ENCODE assay signal across 39 cellular contexts in the genomic region with DNA sequence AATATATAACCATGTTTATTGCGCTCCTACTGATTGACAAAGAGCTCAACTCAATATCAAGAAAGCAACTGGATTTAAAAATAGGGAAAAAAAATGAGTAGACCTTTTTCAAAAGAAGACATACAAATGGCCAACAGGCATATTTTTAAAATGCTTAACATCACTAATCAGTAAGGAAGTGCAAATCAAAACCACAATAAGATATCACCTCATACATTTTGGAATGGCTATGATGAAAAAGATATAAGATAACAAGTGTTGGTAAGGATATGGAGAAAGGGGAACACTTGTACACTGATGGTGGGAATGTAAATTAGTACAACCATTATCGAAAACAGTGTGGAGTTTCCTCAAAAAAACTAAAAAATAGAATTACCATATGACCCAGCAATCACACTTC. TPM values are rescaled to one million over a fixed set of nuclear protein-coding genes. Genes with fewer than 3 reads are reported as not detected.
"Had no signal": no experiment of that assay in that cellular context is flagged by ENCODE, and none has a peak within 500 bp of the region (broad histone marks: within the 10 kb centered on the region; RNA-seq: fewer than 3 reads in every experiment).

No MANE protein-coding gene starts in this region.

- H3K4me1 Mint-ChIP-seq: activated B cell treated with CpG ODN at 0.5 μM for 24 hours; central memory CD8-positive, alpha-beta T cell had no signal

- DNase-seq: activated B cell treated with CpG ODN at 0.5 μM for 24 hours; activated CD4-positive, alpha-beta memory T cell treated with anti-CD3 and anti-CD28 coated beads for 36 hours; activated CD4-positive, alpha-beta T cell treated with anti-CD3 and anti-CD28 coated beads for 4 hours; activated CD4-positive, alpha-beta T cell treated with anti-CD3 and anti-CD28 coated beads, Interleukin-2, amount 10 ng/mL, durations not matched to agents 24 days and 14 days; activated CD4-positive, alpha-beta T cell treated with anti-CD3 and anti-CD28 coated beads, Interleukin-2, amount 50 U/mL, for 1 hour; activated CD4-positive, alpha-beta T cell treated with anti-CD3 and anti-CD28 coated beads, Interleukin-2, amount 50 U/mL, for 4 hours; activated CD4-positive, CD25-positive, alpha-beta regulatory T cell treated with anti-CD3 and anti-CD28 coated beads, Interleukin-2, amount 50 U/mL, for 72 hours; activated CD8-positive, alpha-beta memory T cell treated with anti-CD3 and anti-CD28 coated beads, Interleukin-2, amount 50 U/mL, for 4 hours; activated CD8-positive, alpha-beta T cell treated with anti-CD3 and anti-CD28 coated beads for 36 hours; activated effector memory CD4-positive, alpha-beta T cell treated with anti-CD3 and anti-CD28 coated beads, Interleukin-2, amount 50 U/mL, for 16 hours; activated gamma-delta T cell treated with Interleukin-2 at 50 U/mL for 16 hours; activated naive CD4-positive, alpha-beta T cell; activated naive CD4-positive, alpha-beta T cell treated with anti-CD3 and anti-CD28 coated beads for 36 hours; activated naive CD4-positive, alpha-beta T cell treated with anti-CD3 and anti-CD28 coated beads, Interleukin-2, amount 50 U/mL, for 16 hours; activated naive CD8-positive, alpha-beta T cell treated with anti-CD3 and anti-CD28 coated beads for 36 hours; activated T-cell treated with anti-CD3 and anti-CD28 coated beads for 4 hours; activated T-cell treated with anti-CD3 and anti-CD28 coated beads, Interleukin-2, amount 50 U/mL, for 24 hours; activated T-cell treated with anti-CD3 and anti-CD28 coated beads, Interleukin-2, amount 50 U/mL, for 48 hours; adrenal gland; amniotic stem cell; aorta; body of pancreas; brain microvascular endothelial cell; caudate nucleus; cerebellar nuclear complex; T-helper 1 cell; T-helper 2 cell; T-helper 9 cell had no signal

- ATAC-seq: activated CD8-positive, alpha-beta T cell treated with anti-CD3 and anti-CD28 coated beads for 36 hours; activated naive CD4-positive, alpha-beta T cell treated with anti-CD3 and anti-CD28 coated beads, Interleukin-2, amount 50 U/mL, for 72 hours; activated T-helper 17 cell treated with anti-CD3 and anti-CD28 coated beads, Interleukin-2, amount 50 U/mL, for 72 hours; body of pancreas had no signal

- H3K27me3 Mint-ChIP-seq: activated B cell treated with CpG ODN at 0.5 μM for 24 hours; central memory CD8-positive, alpha-beta T cell had no signal

- H3K27me3 ChIP-seq: adrenal gland, body of pancreas, brain microvascular endothelial cell, cardiac muscle cell had no signal

- FAIRE-seq: bronchial epithelial cell, TTC549 had no signal

- H3K4me3 Mint-ChIP-seq: activated B cell treated with CpG ODN at 0.5 μM for 24 hours; activated CD4-positive, alpha-beta memory T cell treated with anti-CD3 and anti-CD28 coated beads for 36 hours; activated CD4-positive, alpha-beta T cell treated with anti-CD3 and anti-CD28 coated beads, Interleukin-2, amount 10 ng/mL, durations not matched to agents 24 days and 14 days; activated CD8-positive, alpha-beta T cell treated with anti-CD3 and anti-CD28 coated beads for 36 hours; activated naive CD4-positive, alpha-beta T cell treated with anti-CD3 and anti-CD28 coated beads for 36 hours; activated naive CD8-positive, alpha-beta T cell treated with anti-CD3 and anti-CD28 coated beads for 36 hours; activated T-cell treated with anti-CD3 and anti-CD28 coated beads, Interleukin-2, amount 50 U/mL, for 24 hours; activated T-helper 1 cell treated with anti-CD3 and anti-CD28 coated beads, Interleukin-12 subunit alpha, Interleukin-12 subunit beta, Interleukin-2, Interleukin-4 antibody, amounts not matched to agents 30 ng/mL and 10 ng/mL and 1 ng/mL, durations not matched to agents 14 hours and 24 hours and 36 hours; activated T-helper 17 cell treated with anti-CD3 and anti-CD28 coated beads, Interleukin-2, amount 50 U/mL, for 72 hours; central memory CD8-positive, alpha-beta T cell; T-helper 1 cell treated with Interleukin-12 subunit alpha and Interleukin-12 subunit beta and Interleukin-4 antibody, amounts not matched to agents 30 μg/mL and 1 μg/mL, for 36 hours; T-helper 2 cell treated with Interferon-gamma antibody and Interleukin-4, amounts not matched to agents 5 μg/mL and 100 μg/mL, for 36 hours had no signal

- H3K4me3 ChIP-seq: adrenal gland, body of pancreas, cardiac muscle cell had no signal

- H3K36me3 Mint-ChIP-seq: activated CD4-positive, alpha-beta memory T cell treated with anti-CD3 and anti-CD28 coated beads for 36 hours; activated naive CD4-positive, alpha-beta T cell treated with anti-CD3 and anti-CD28 coated beads, Interleukin-2, amount 50 U/mL, for 72 hours; activated naive CD8-positive, alpha-beta T cell treated with anti-CD3 and anti-CD28 coated beads for 36 hours had no signal

- H3K36me3 ChIP-seq: adrenal gland, brain microvascular endothelial cell, cardiac muscle cell had no signal

- H3K9me3 Mint-ChIP-seq: activated B cell treated with CpG ODN at 0.5 μM for 24 hours; activated CD4-positive, alpha-beta memory T cell treated with anti-CD3 and anti-CD28 coated beads for 36 hours; activated CD8-positive, alpha-beta T cell treated with anti-CD3 and anti-CD28 coated beads for 36 hours; activated naive CD4-positive, alpha-beta T cell treated with anti-CD3 and anti-CD28 coated beads for 36 hours; activated naive CD4-positive, alpha-beta T cell treated with anti-CD3 and anti-CD28 coated beads, Interleukin-2, amount 50 U/mL, for 72 hours; activated naive CD8-positive, alpha-beta T cell treated with anti-CD3 and anti-CD28 coated beads for 36 hours; activated T-cell treated with anti-CD3 and anti-CD28 coated beads, Interleukin-2, amount 50 U/mL, for 24 hours; activated T-helper 1 cell treated with anti-CD3 and anti-CD28 coated beads, Interleukin-12 subunit alpha, Interleukin-12 subunit beta, Interleukin-2, Interleukin-4 antibody, amounts not matched to agents 30 ng/mL and 10 ng/mL and 1 ng/mL, durations not matched to agents 14 hours and 24 hours and 36 hours; activated T-helper 17 cell treated with anti-CD3 and anti-CD28 coated beads, Interleukin-2, amount 50 U/mL, for 72 hours; central memory CD8-positive, alpha-beta T cell; T-helper 1 cell treated with Interleukin-12 subunit alpha and Interleukin-12 subunit beta and Interleukin-4 antibody, amounts not matched to agents 30 μg/mL and 1 μg/mL, for 36 hours; T-helper 2 cell treated with Interferon-gamma antibody and Interleukin-4, amounts not matched to agents 5 μg/mL and 100 μg/mL, for 36 hours had no signal

- H3K27ac Mint-ChIP-seq: activated B cell treated with CpG ODN at 0.5 μM for 24 hours; activated CD4-positive, alpha-beta memory T cell treated with anti-CD3 and anti-CD28 coated beads for 36 hours; activated CD4-positive, alpha-beta T cell treated with anti-CD3 and anti-CD28 coated beads, Interleukin-2, amount 10 ng/mL, durations not matched to agents 24 days and 14 days; activated CD8-positive, alpha-beta T cell treated with anti-CD3 and anti-CD28 coated beads for 36 hours; activated naive CD4-positive, alpha-beta T cell treated with anti-CD3 and anti-CD28 coated beads for 36 hours; activated naive CD8-positive, alpha-beta T cell treated with anti-CD3 and anti-CD28 coated beads for 36 hours; activated T-cell treated with anti-CD3 and anti-CD28 coated beads, Interleukin-2, amount 50 U/mL, for 24 hours; activated T-helper 1 cell treated with anti-CD3 and anti-CD28 coated beads, Interleukin-12 subunit alpha, Interleukin-12 subunit beta, Interleukin-2, Interleukin-4 antibody, amounts not matched to agents 30 ng/mL and 10 ng/mL and 1 ng/mL, durations not matched to agents 14 hours and 24 hours and 36 hours; activated T-helper 17 cell treated with anti-CD3 and anti-CD28 coated beads, Interleukin-2, amount 50 U/mL, for 72 hours; T-helper 1 cell treated with Interleukin-12 subunit alpha and Interleukin-12 subunit beta and Interleukin-4 antibody, amounts not matched to agents 30 μg/mL and 1 μg/mL, for 36 hours; T-helper 2 cell treated with Interferon-gamma antibody and Interleukin-4, amounts not matched to agents 5 μg/mL and 100 μg/mL, for 36 hours had no signal

- H3K4me1 ChIP-seq: adrenal gland, body of pancreas had no signal

- H3K9me3 ChIP-seq: adrenal gland, body of pancreas had no signal

- H3K27ac ChIP-seq: adrenal gland, body of pancreas, brain microvascular endothelial cell, cardiac muscle cell, VCaP had no signal

RNA-seq across cellular contexts. Expression of a gene that starts 5.6 kb away (rescaled TPM):
- total RNA-seq: activated B cell treated with CpG ODN at 0.5 μM for 24 hours; activated CD4-positive, alpha-beta memory T cell treated with anti-CD3 and anti-CD28 coated beads for 36 hours; activated CD4-positive, alpha-beta T cell treated with anti-CD3 and anti-CD28 coated beads, Interleukin-2, amount 10 ng/mL, durations not matched to agents 24 days and 14 days; activated CD8-positive, alpha-beta memory T cell treated with anti-CD3 and anti-CD28 coated beads for 36 hours; activated CD8-positive, alpha-beta T cell treated with anti-CD3 and anti-CD28 coated beads for 36 hours; activated naive CD4-positive, alpha-beta T cell treated with anti-CD3 and anti-CD28 coated beads for 36 hours; activated naive CD8-positive, alpha-beta T cell treated with anti-CD3 and anti-CD28 coated beads for 36 hours; activated T-helper 1 cell treated with anti-CD3 and anti-CD28 coated beads, Interleukin-12 subunit alpha, Interleukin-12 subunit beta, Interleukin-2, Interleukin-4 antibody, amounts not matched to agents 30 ng/mL and 10 ng/mL and 1 ng/mL, durations not matched to agents 14 hours and 24 hours and 36 hours had no signal
